ENCODE assay signal across 1 cellular context in genomic region chr12:49529409-49529808, GRCh38.
TF ChIP-seq lines count a peak whose summit lies in the region.

No MANE protein-coding gene starts in this region.

TF ChIP-seq in K562, 482 proteins besides CTCF, POLR2A, EP300 and RAD21 (continued from another document):
- TF ChIP-seq PCBP2 (IDR thresholded peaks at IDR 0.05; ENCODE audit: low read depth, low read length, poor library complexity, severe bottlenecking): no peak
